In the genomic region with DNA sequence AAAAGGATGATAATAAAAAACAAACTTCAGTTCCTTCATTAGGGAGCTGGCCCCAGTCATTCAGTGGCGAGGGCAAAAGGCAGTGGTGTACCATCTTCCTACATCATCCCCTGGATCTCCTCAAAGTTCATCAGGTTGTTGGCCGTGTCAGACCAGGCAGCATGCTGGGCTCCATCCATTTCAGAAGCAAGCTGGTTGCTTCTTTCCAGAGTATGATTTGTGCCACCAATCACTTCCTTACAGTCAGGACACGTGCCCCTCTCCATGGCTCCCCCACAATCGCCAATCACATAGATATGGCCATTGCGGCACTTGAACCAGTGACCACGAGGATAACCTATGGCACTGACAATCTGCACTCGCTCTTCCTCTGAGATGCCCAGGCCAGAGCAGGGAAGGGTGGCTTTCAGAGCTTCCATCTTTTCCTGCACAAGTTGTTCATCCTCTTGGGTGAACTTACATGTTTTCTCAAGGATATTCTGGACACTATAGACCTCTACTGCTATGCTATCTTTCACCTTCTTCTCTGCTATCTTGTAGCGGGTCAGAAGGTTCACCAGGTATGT, we compare ENCODE assay signal across 1 cellular context.
TF ChIP-seq lines count a peak whose summit lies in the region.

No MANE protein-coding gene starts in this region.

TF ChIP-seq in IMR-90, 13 proteins besides CTCF, POLR2A, EP300 and RAD21:
- TF ChIP-seq, protein P1, sequence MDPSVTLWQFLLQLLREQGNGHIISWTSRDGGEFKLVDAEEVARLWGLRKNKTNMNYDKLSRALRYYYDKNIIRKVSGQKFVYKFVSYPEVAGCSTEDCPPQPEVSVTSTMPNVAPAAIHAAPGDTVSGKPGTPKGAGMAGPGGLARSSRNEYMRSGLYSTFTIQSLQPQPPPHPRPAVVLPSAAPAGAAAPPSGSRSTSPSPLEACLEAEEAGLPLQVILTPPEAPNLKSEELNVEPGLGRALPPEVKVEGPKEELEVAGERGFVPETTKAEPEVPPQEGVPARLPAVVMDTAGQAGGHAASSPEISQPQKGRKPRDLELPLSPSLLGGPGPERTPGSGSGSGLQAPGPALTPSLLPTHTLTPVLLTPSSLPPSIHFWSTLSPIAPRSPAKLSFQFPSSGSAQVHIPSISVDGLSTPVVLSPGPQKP (IDR thresholded peaks at IDR 0.05; ENCODE audit: borderline replicate concordance, low read depth, low read length), result no peak
- TF ChIP-seq MAFK (IDR thresholded peaks at IDR 0.05; ENCODE audit: low read depth, low read length) (no peak), MXI1 (IDR thresholded peaks at IDR 0.05; ENCODE audit: borderline replicate concordance, low read depth, low read length) (no peak), CEBPB (IDR thresholded peaks at IDR 0.05; ENCODE audit: low read depth, low read length) (no peak), RFX5 (IDR thresholded peaks at IDR 0.05; ENCODE audit: low read depth, low read length) (no peak), MAZ (IDR thresholded peaks at IDR 0.05; ENCODE audit: borderline replicate concordance, low read depth, low read length) (no peak), FOS (IDR thresholded peaks at IDR 0.05; ENCODE audit: low read depth, low read length) (no peak), BHLHE40 (IDR thresholded peaks at IDR 0.05; ENCODE audit: low read depth, low read length) (no peak), CHD1 (IDR thresholded peaks at IDR 0.05; ENCODE audit: low read depth, low read length) (no peak), RCOR1 (IDR thresholded peaks at IDR 0.05; ENCODE audit: insufficient replicate concordance, low read length) (no peak)
- TF ChIP-seq, protein P2, sequence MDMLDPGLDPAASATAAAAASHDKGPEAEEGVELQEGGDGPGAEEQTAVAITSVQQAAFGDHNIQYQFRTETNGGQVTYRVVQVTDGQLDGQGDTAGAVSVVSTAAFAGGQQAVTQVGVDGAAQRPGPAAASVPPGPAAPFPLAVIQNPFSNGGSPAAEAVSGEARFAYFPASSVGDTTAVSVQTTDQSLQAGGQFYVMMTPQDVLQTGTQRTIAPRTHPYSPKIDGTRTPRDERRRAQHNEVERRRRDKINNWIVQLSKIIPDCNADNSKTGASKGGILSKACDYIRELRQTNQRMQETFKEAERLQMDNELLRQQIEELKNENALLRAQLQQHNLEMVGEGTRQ (IDR thresholded peaks at IDR 0.05; ENCODE audit: low read depth, low read length), result no peak
